In genomic region chr1:103273106-103273505, GRCh38 we compare ENCODE assay signal across 1 cellular context.
TF ChIP-seq lines count a peak whose summit lies in the region.

No MANE protein-coding gene starts in this region.

TF ChIP-seq in WTC11, 78 proteins besides CTCF, POLR2A, EP300 and RAD21 (continued from another document):
- TF ChIP-seq USF1 (CRISPR knock-in tag; IDR thresholded peaks at IDR 0.05) (no peak), MAX (CRISPR knock-in tag; IDR thresholded peaks at IDR 0.05) (no peak), NFYB (CRISPR knock-in tag; conservative IDR thresholded peaks at IDR 0.05; ENCODE audit: low read depth) (no peak), IRF2 (CRISPR knock-in tag; IDR thresholded peaks at IDR 0.05; ENCODE audit: borderline replicate concordance, low read depth) (no peak), JUN (CRISPR knock-in tag; IDR thresholded peaks at IDR 0.05) (no peak)
TF ChIP-seq in WTC11: peak in this region for 0.
